In the genomic region with DNA sequence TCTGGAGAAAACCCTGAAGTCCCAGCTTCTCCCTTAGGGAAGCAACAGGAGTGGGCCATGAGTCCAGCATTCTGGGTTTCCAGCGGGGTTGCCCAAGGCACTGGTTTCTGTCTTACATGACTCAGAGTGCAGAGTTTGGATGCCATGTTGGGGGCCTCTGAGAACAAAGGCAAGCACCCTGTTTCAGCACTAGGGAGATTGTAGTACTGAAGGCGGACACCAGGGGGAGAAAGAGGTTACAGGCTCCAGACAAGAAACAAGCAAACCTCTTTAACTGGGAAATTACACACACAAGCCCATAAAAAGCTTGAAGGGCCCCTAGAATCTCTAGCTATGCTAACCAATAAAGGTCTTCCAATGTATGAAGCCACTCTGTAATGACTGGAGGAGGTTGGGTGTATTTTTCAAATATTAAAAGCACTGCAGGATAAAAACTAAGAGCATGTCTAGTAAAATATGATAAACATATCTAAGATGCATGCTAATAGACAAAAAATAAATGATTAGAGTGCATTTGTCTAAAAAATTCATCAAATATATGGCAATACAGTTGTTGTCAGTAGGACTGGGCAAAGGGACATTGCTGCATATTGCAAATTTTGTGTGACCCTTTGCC, we compare ENCODE assay signal across 9 cellular contexts. TPM values are rescaled to one million over a fixed set of nuclear protein-coding genes. Genes with fewer than 3 reads are reported as not detected.
DNase-seq lines count a peak whose midpoint lies in the region; ATAC-seq and TF ChIP-seq lines count a peak whose summit lies in the region.
"Had no signal": no experiment of that assay in that cellular context is flagged by ENCODE, and none has a peak within 500 bp of the region (broad histone marks: within the 10 kb centered on the region; RNA-seq: fewer than 3 reads in every experiment).

No MANE protein-coding gene starts in this region.

- H3K4me1 ChIP-seq in RWPE2 (ENCODE audit: insufficient read depth, poor library complexity, severe bottlenecking) = no peaks in the 10 kb centered on the region

- intact Hi-C loops in Right ventricle myocardium superior (cut with DNase I) (no loop called here), Right ventricle myocardium inferior (cut with DNase I) (no loop called here)

- TF ChIP-seq CTCF in HL-60 (IDR thresholded peaks at IDR 0.05; ENCODE audit: insufficient read depth, low read length) = peak; percentile 57
- peak; percentile 68 for TF ChIP-seq CTCF in RWPE2 (IDR thresholded peaks at IDR 0.05; ENCODE audit: poor library complexity, severe bottlenecking)

- no peak overlapping the region for H3K4me3 ChIP-seq in HL-60 (replicated peaks; ENCODE audit: insufficient read depth, low read length)
- no peak overlapping the region for H3K4me3 ChIP-seq in RWPE2 (ENCODE audit: severe bottlenecking)

- H3K36me3 ChIP-seq in RWPE2 (ENCODE audit: low read depth) = no peaks in the 10 kb centered on the region

- no peaks in the 10 kb centered on the region for H3K9me3 ChIP-seq in RWPE2 (ENCODE audit: severe bottlenecking)

- DNase-seq in Right ventricle myocardium superior = no peak
- DNase-seq in Right ventricle myocardium inferior (ENCODE audit: missing footprints) = no peak
- peak; percentile 57 to 68 for DNase-seq in HL-60 (ENCODE audit: low read depth in 1 of 2, low spot score in 1 of 2)
- DNase-seq in RWPE2 (ENCODE audit: low spot score) = no peak
- DNase-seq in activated T-helper 9 cell treated with anti-CD3 and anti-CD28 coated beads, Interleukin-2, amount 50 U/mL, for 16 hours (ENCODE audit: low read depth) = peak; percentile 17
- DNase-seq in glomerular visceral epithelial cell (ENCODE audit: extremely low spot score) = peak; percentile 57
- DNase-seq in retina = peak; percentile 56
- DNase-seq in NCI-H2227 treated with DMSO at 0.1 percent for 48 hours (lab: John Stamatoyannopoulos, UW) = no peak

- peak; percentile 46 for ATAC-seq in Right ventricle myocardium superior (ENCODE audit: poor library complexity)
- no peak for ATAC-seq in Right ventricle myocardium inferior
- ATAC-seq in RWPE2 (ENCODE audit: low read depth) = peak; percentile 60

- no peak overlapping the region for H3K27ac ChIP-seq in HL-60 (replicated peaks)
- no peak overlapping the region for H3K27ac ChIP-seq in RWPE2 (ENCODE audit: poor library complexity, severe bottlenecking)

- H3K27me3 ChIP-seq in HL-60 (ENCODE audit: insufficient read depth, poor library complexity, severe bottlenecking) (no peaks in the 10 kb centered on the region), RWPE2 (ENCODE audit: insufficient read depth, poor library complexity, severe bottlenecking) (peaks cover 3% of the 10 kb centered on the region)

RNA-seq across cellular contexts. Expression of gene MS4A6E, which starts 7.1 kb away (rescaled TPM):
- total RNA-seq in Right ventricle myocardium superior (not detected), Right ventricle myocardium inferior (not detected)
- total RNA-seq: natural killer cell treated with Interleukin-12 subunit alpha and Interleukin-12 subunit beta and Interleukin-15 and Interleukin-18, amount 100 ng/mL, for 72 hours had no signal

RNA-seq across cellular contexts. Expression of gene MS4A7, which starts 44.2 kb away (rescaled TPM):
- total RNA-seq in Right ventricle myocardium superior (11.9 TPM), Right ventricle myocardium inferior (14.5 TPM)

RNA-seq across cellular contexts. Expression of gene MS4A4A, which starts 53.6 kb away (rescaled TPM):
- total RNA-seq in Right ventricle myocardium superior (15.2 TPM), Right ventricle myocardium inferior (23.8 TPM)
- total RNA-seq: natural killer cell treated with Interleukin-12 subunit alpha and Interleukin-12 subunit beta and Interleukin-15 and Interleukin-18, amount 100 ng/mL, for 72 hours had no signal

Comparison
In these comparisons a context has a peak if more than half of its experiments do, and no peak if none do; other contexts are left out.
1. DNase-seq: peak in HL-60 (2 of 2), activated T-helper 9 cell treated with anti-CD3 and anti-CD28 coated beads, Interleukin-2, amount 50 U/mL, for 16 hours (single experiment), glomerular visceral epithelial cell (single experiment) and retina (single experiment); none in Right ventricle myocardium superior (single experiment), Right ventricle myocardium inferior (single experiment), RWPE2 (single experiment) and NCI-H2227 treated with DMSO at 0.1 percent for 48 hours (single experiment).